8 cellular contexts compared by ENCODE assay signal in genomic region chr7:151517601-151518104, GRCh38. TPM values are rescaled to one million over a fixed set of nuclear protein-coding genes. Genes with fewer than 3 reads are reported as not detected.
DNase-seq lines count a peak whose midpoint lies in the region; ATAC-seq and TF ChIP-seq lines count a peak whose summit lies in the region.

No MANE protein-coding gene starts in this region.

- H3K4me3 ChIP-seq in DND-41 (ENCODE audit: low read depth in 1 of 2, low read length in 2 of 2), result peak overlapping the region; percentile 80 to 94
- peak overlapping the region; percentile 87 for H3K4me3 ChIP-seq in PC-9
- peak overlapping the region; percentile 88 for H3K4me3 ChIP-seq in epithelial cell of esophagus (ENCODE audit: low read length)
- H3K4me3 ChIP-seq in parathyroid adenoma (ENCODE audit: low read depth, low read length), result peak overlapping the region; percentile 72

- H3K27ac ChIP-seq in DND-41 (ENCODE audit: low read length) (peak overlapping the region; percentile 84), PC-9 (peak overlapping the region; percentile 94), parathyroid adenoma (no peak overlapping the region)

- TF ChIP-seq CTCF in DND-41 (IDR thresholded peaks at IDR 0.05; ENCODE audit: borderline replicate concordance, extremely low read depth, low read length, poor library complexity, severe bottlenecking), result no peak
- TF ChIP-seq CTCF in PC-9 (conservative IDR thresholded peaks at IDR 0.05), result no peak
- no peak for TF ChIP-seq CTCF in epithelial cell of esophagus (IDR thresholded peaks at IDR 0.05; ENCODE audit: insufficient read depth, low read depth, low read length, missing control alignments)
- TF ChIP-seq CTCF in parathyroid adenoma (IDR thresholded peaks at IDR 0.05), result no peak

- H3K36me3 ChIP-seq in DND-41 (ENCODE audit: insufficient read depth, low read length) (peaks cover 7% of the 10 kb centered on the region; the same call in 1 of the 2 replicates), PC-9 (ENCODE audit: low read depth) (peaks cover 26% of the 10 kb centered on the region), parathyroid adenoma (ENCODE audit: control insufficient read depth, insufficient read depth, low read length) (no peaks in the 10 kb centered on the region)

- CTCF ChIA-PET in PC-9 (lab: Charles Lee), result interaction anchor here (0.6 to 0.7 kb wide), 2 partner anchors 31 to 152 kb away, joined by 4 read pairs; no protein-coding TSS in a partner anchor

- H3K9me2 ChIP-seq in PC-9 (ENCODE audit: insufficient read depth), result no peaks in the 10 kb centered on the region

- H3K4me1 ChIP-seq in DND-41 (ENCODE audit: insufficient read depth, low read length) (peaks cover 51% of the 10 kb centered on the region), PC-9 (replicated peaks; ENCODE audit: insufficient read depth) (peaks cover 46% of the 10 kb centered on the region), parathyroid adenoma (peaks cover 6% of the 10 kb centered on the region)

- POLR2A ChIA-PET in PC-9 (lab: Charles Lee; ENCODE audit: unreplicated experiment), result interaction anchor here (0.5 to 0.6 kb wide), 2 partner anchors 10 to 228 kb away, joined by 5 to 26 read pairs; no protein-coding TSS in a partner anchor

- H2AFZ ChIP-seq in DND-41 (ENCODE audit: low read depth, low read length) (no peak overlapping the region), PC-9 (no peak overlapping the region), parathyroid adenoma (no peak overlapping the region)

- ATAC-seq in DND-41 (ENCODE audit: insufficient read depth, low read depth), result no peak

- peaks cover 25% of the 10 kb centered on the region for H3F3A ChIP-seq in PC-9 (ENCODE audit: insufficient read depth, low read depth)

- H3K4me2 ChIP-seq in DND-41 (ENCODE audit: insufficient read depth, low read length), result peak overlapping the region; percentile 90
- H3K4me2 ChIP-seq in PC-9, result peak overlapping the region; percentile 87
- peak overlapping the region; percentile 90 for H3K4me2 ChIP-seq in parathyroid adenoma (ENCODE audit: low read length)

- peaks cover 67% of the 10 kb centered on the region for H3K79me2 ChIP-seq in DND-41 (ENCODE audit: insufficient read depth, low read length)
- peaks cover 70% of the 10 kb centered on the region for H3K79me2 ChIP-seq in PC-9 (ENCODE audit: low read depth)
- H3K79me2 ChIP-seq in parathyroid adenoma, result peaks cover 56% of the 10 kb centered on the region

- BruUV-seq in PC-9 (replicated peaks; lab: Mats Ljungman, UMichigan), result no TSS peak

- H3K27me3 ChIP-seq in DND-41 (ENCODE audit: insufficient read depth, low read length, poor library complexity) (no peaks in the 10 kb centered on the region), PC-9 (ENCODE audit: insufficient read depth, low read depth) (no peaks in the 10 kb centered on the region), parathyroid adenoma (ENCODE audit: control insufficient read depth, insufficient read depth, low read length) (no peaks in the 10 kb centered on the region)

- H4K20me1 ChIP-seq in DND-41 (ENCODE audit: insufficient read depth, low read length), result peaks cover 61% of the 10 kb centered on the region
- H4K20me1 ChIP-seq in PC-9 (ENCODE audit: insufficient read depth), result peaks cover 62% of the 10 kb centered on the region

- no peak for DNase-seq in DND-41
- no peak for DNase-seq in PC-9
- no peak for DNase-seq in epithelial cell of esophagus (ENCODE audit: low read depth)
- no peak for DNase-seq in NCI-H2107 (lab: John Stamatoyannopoulos, UW)
- DNase-seq in middle frontal gyrus (ENCODE audit: extremely low spot score, low spot score), result no peak
- DNase-seq in SKM-1 (lab: John Stamatoyannopoulos, UW; ENCODE audit: unreplicated experiment), result no peak
- no peak for DNase-seq in HT-29 (ENCODE audit: low spot score)

- intact Hi-C loops in PC-9 (cut with micrococcal nuclease; ENCODE audit: unreplicated experiment), result loop anchor here (1.0 to 2.0 kb wide), 2 partner anchors 57 to 114 kb away; no protein-coding TSS in a partner anchor

- peaks cover 9% of the 10 kb centered on the region for H3K9me3 ChIP-seq in DND-41 (ENCODE audit: insufficient read depth, low read length, severe bottlenecking)
- no peaks in the 10 kb centered on the region for H3K9me3 ChIP-seq in PC-9 (ENCODE audit: insufficient read depth, low read depth)
- no peaks in the 10 kb centered on the region for H3K9me3 ChIP-seq in parathyroid adenoma (ENCODE audit: control insufficient read depth, low read length)

- H3K9ac ChIP-seq in DND-41 (ENCODE audit: low read depth, low read length), result peak overlapping the region; percentile 96
- H3K9ac ChIP-seq in parathyroid adenoma, result no peak overlapping the region

RNA-seq across cellular contexts. Expression of gene RHEB, which starts 2.0 kb away (rescaled TPM):
- 201 and 202 TPM in 2 replicates for total RNA-seq in PC-9 (2021)
- 135 and 151 TPM in 2 replicates for total RNA-seq in HT-29 (2014; rRNA removed; shearing (Covaris generic))
